Comparison of ENCODE assay signal across 15 cellular contexts in genomic region chr20:63774348-63774735, GRCh38. TPM values are rescaled to one million over a fixed set of nuclear protein-coding genes. Genes with fewer than 3 reads are reported as not detected.
A peak's percentile ranks its signal among the peaks of the same experiment; 100 is the strongest.
DNase-seq lines count a peak whose midpoint lies in the region; ATAC-seq, FAIRE-seq and TF ChIP-seq lines count a peak whose summit lies in the region.
"Had no signal": no experiment of that assay in that cellular context is flagged by ENCODE, and none has a peak within 500 bp of the region (broad histone marks: within the 10 kb centered on the region; RNA-seq: fewer than 3 reads in every experiment).

No MANE protein-coding gene starts in this region.

- WGBS in neuronal stem cell (ENCODE audit: extremely low coverage in 2 of 2, insufficient read length in 2 of 2, insufficient replicate concordance in 1 of 2), 2 donors: no CpG with 5 or more reads among the region's 14 CpGs

- CTCF ChIA-PET in CD8-positive, alpha-beta T cell (lab: Charles Lee): interaction anchor here (0.7 to 2.9 kb wide), 7 partner anchors 8 to 38 kb away, joined by 3 to 18 read pairs (median 6); partner anchors contain the start of gene LIME1

- H3K27me3 ChIP-seq in CD8-positive, alpha-beta T cell (ENCODE audit: insufficient read depth, low read length): no peaks in the 10 kb centered on the region
- H3K27me3 ChIP-seq in neuronal stem cell (ENCODE audit: control insufficient read depth in 3 of 3, insufficient read depth in 3 of 3, low read depth in 1 of 3, low read length in 3 of 3): no peaks in the 10 kb centered on the region
- H3K27me3 ChIP-seq: heart left ventricle had no signal

- no peak overlapping the region for H2BK120ac ChIP-seq in neuronal stem cell (ENCODE audit: low read depth, low read length)

- no peak for TF ChIP-seq CTCF in CD8-positive, alpha-beta T cell (IDR thresholded peaks at IDR 0.05)
- TF ChIP-seq CTCF in endothelial cell (IDR thresholded peaks at IDR 0.05; ENCODE audit: unreplicated experiment) (no peak), natural killer cell (IDR thresholded peaks at IDR 0.05) (no peak)

- no peaks in the 10 kb centered on the region for H3K36me3 ChIP-seq in CD8-positive, alpha-beta T cell (ENCODE audit: insufficient read depth, low read length)
- H3K36me3 ChIP-seq in neuronal stem cell (replicated peaks in 1 of 2; ENCODE audit: control insufficient read depth in 2 of 2, insufficient read depth in 2 of 2, low read length in 2 of 2): peaks cover 0 to 37% of the 10 kb centered on the region in 2 donors

- H3K4ac ChIP-seq in neuronal stem cell (ENCODE audit: low read length): no peak overlapping the region

- ATAC-seq in CD8-positive, alpha-beta T cell: no peak
- ATAC-seq in natural killer cell: no peak
- ATAC-seq: activated naive CD4-positive, alpha-beta T cell treated with anti-CD3 and anti-CD28 coated beads, Interleukin-2, amount 50 U/mL, for 72 hours; stimulated activated naive CD8-positive, alpha-beta T cell treated with anti-CD3 and anti-CD28 coated beads, Interleukin-15, Interleukin-2, amounts not matched to agents 100 U/mL and 50 U/mL, for 24 hours had no signal

- H3K4me1 ChIP-seq in CD8-positive, alpha-beta T cell (ENCODE audit: insufficient read depth, low read length): peaks cover 4% of the 10 kb centered on the region
- peaks cover 8 to 10% of the 10 kb centered on the region in 2 donors for H3K4me1 ChIP-seq in neuronal stem cell (ENCODE audit: control insufficient read depth in 2 of 2, insufficient read depth in 1 of 2, low read depth in 1 of 2, low read length in 2 of 2)

- no peak overlapping the region for H3K9ac ChIP-seq in neuronal stem cell (ENCODE audit: low read depth, low read length, poor library complexity)

- H2AK5ac ChIP-seq in neuronal stem cell (ENCODE audit: low read depth, low read length): no peak overlapping the region

- intact Hi-C loops in CD8-positive, alpha-beta T cell (cut with DNase I, micrococcal nuclease): no loop called here
- intact Hi-C loops in natural killer cell (cut with micrococcal nuclease): no loop called here

- DNase-seq in CD8-positive, alpha-beta T cell: no peak
- no peak for DNase-seq in HTR-8/SVneo (ENCODE audit: insufficient read length, low spot score)
- peak; percentile 31 for DNase-seq in endothelial cell (ENCODE audit: low spot score)
- DNase-seq in neuronal stem cell (ENCODE audit: low spot score): no peak
- no peak for DNase-seq in natural killer cell
- no peak for DNase-seq in activated naive CD4-positive, alpha-beta T cell treated with Interleukin-2 at 50 U/mL for 16 hours
- no peak for DNase-seq in AG08395 (ENCODE audit: low spot score)
- DNase-seq: activated CD4-positive, alpha-beta T cell treated with anti-CD3 and anti-CD28 coated beads, Interleukin-2, amount 50 U/mL, for 4 hours; central memory CD4-positive, alpha-beta T cell; occipital lobe had no signal

- peaks cover 12% of the 10 kb centered on the region for H3K79me1 ChIP-seq in neuronal stem cell (ENCODE audit: low read depth, low read length)

- no peaks in the 10 kb centered on the region for H3K9me3 ChIP-seq in CD8-positive, alpha-beta T cell (ENCODE audit: low read length)
- H3K9me3 ChIP-seq in neuronal stem cell (replicated peaks in 1 of 2; ENCODE audit: control insufficient read depth in 2 of 2, insufficient read depth in 1 of 2, low read depth in 1 of 2, low read length in 2 of 2): no peaks in the 10 kb centered on the region
- H3K9me3 ChIP-seq: heart left ventricle had no signal

- H3K23ac ChIP-seq in neuronal stem cell (ENCODE audit: low read depth, low read length, poor library complexity): no peak overlapping the region

- POLR2A ChIA-PET in CD8-positive, alpha-beta T cell (lab: Charles Lee): no interaction called here

- H3K4me3 ChIP-seq in CD8-positive, alpha-beta T cell (ENCODE audit: low read depth, low read length): no peak overlapping the region
- H3K4me3 ChIP-seq in neuronal stem cell (ENCODE audit: low read length in 2 of 2): no peak overlapping the region
- H3K4me3 ChIP-seq: K562 had no signal

- no peaks in the 10 kb centered on the region for H3K36me3 Mint-ChIP-seq in CD8-positive, alpha-beta T cell
- H3K36me3 Mint-ChIP-seq in endothelial cell (ENCODE audit: low read depth, unreplicated experiment): peaks cover 16% of the 10 kb centered on the region
- H3K36me3 Mint-ChIP-seq in natural killer cell: no peaks in the 10 kb centered on the region
- H3K36me3 Mint-ChIP-seq: activated naive CD4-positive, alpha-beta T cell treated with anti-CD3 and anti-CD28 coated beads, Interleukin-2, amount 50 U/mL, for 72 hours; memory B cell had no signal

- no peak overlapping the region for H4K91ac ChIP-seq in neuronal stem cell (ENCODE audit: low read depth, low read length, poor library complexity)

- no peak overlapping the region for H4K8ac ChIP-seq in neuronal stem cell (ENCODE audit: low read depth, low read length)

- no peak overlapping the region for H3K14ac ChIP-seq in neuronal stem cell (ENCODE audit: low read length)

- H3K18ac ChIP-seq in neuronal stem cell (ENCODE audit: low read length): peak overlapping the region; percentile 28

- no peak overlapping the region for H3K4me2 ChIP-seq in neuronal stem cell (ENCODE audit: insufficient read depth, low read length, poor library complexity, severe bottlenecking)

- H3K9me3 Mint-ChIP-seq in CD8-positive, alpha-beta T cell: no peaks in the 10 kb centered on the region
- no peaks in the 10 kb centered on the region for H3K9me3 Mint-ChIP-seq in endothelial cell (ENCODE audit: unreplicated experiment)
- no peaks in the 10 kb centered on the region for H3K9me3 Mint-ChIP-seq in natural killer cell
- H3K9me3 Mint-ChIP-seq: activated naive CD4-positive, alpha-beta T cell treated with anti-CD3 and anti-CD28 coated beads, Interleukin-2, amount 50 U/mL, for 72 hours; memory B cell had no signal

- H3K27ac Mint-ChIP-seq in CD8-positive, alpha-beta T cell: peak overlapping the region; percentile 45
- H3K27ac Mint-ChIP-seq in endothelial cell (ENCODE audit: unreplicated experiment) (peak overlapping the region; percentile 39), natural killer cell (no peak overlapping the region)
- H3K27ac Mint-ChIP-seq: activated naive CD4-positive, alpha-beta T cell treated with anti-CD3 and anti-CD28 coated beads, Interleukin-2, amount 50 U/mL, for 72 hours; memory B cell had no signal

- H2AFZ ChIP-seq in neuronal stem cell (ENCODE audit: low read length): no peak overlapping the region

- H2BK5ac ChIP-seq in neuronal stem cell (ENCODE audit: low read length): no peak overlapping the region

- H2BK15ac ChIP-seq in neuronal stem cell (ENCODE audit: low read length): no peak overlapping the region

- no peak overlapping the region for H2BK12ac ChIP-seq in neuronal stem cell (ENCODE audit: low read length)

- FAIRE-seq in HTR-8/SVneo (lab: Jason Lieb, UNC): peak; percentile 28
- FAIRE-seq: K562 had no signal

- H3K4me3 Mint-ChIP-seq in CD8-positive, alpha-beta T cell: no peak overlapping the region
- H3K4me3 Mint-ChIP-seq in endothelial cell (ENCODE audit: unreplicated experiment) (peak overlapping the region; percentile 68), natural killer cell (no peak overlapping the region)
- H3K4me3 Mint-ChIP-seq: memory B cell had no signal

- peaks cover 4% of the 10 kb centered on the region for H3K4me1 Mint-ChIP-seq in CD8-positive, alpha-beta T cell (ENCODE audit: low read depth)
- H3K4me1 Mint-ChIP-seq in endothelial cell (ENCODE audit: unreplicated experiment): peaks cover 9% of the 10 kb centered on the region
- no peaks in the 10 kb centered on the region for H3K4me1 Mint-ChIP-seq in natural killer cell

- no peaks in the 10 kb centered on the region for H3K27me3 Mint-ChIP-seq in CD8-positive, alpha-beta T cell (ENCODE audit: low read depth)
- peaks cover 11% of the 10 kb centered on the region for H3K27me3 Mint-ChIP-seq in endothelial cell (ENCODE audit: unreplicated experiment)
- no peaks in the 10 kb centered on the region for H3K27me3 Mint-ChIP-seq in natural killer cell (ENCODE audit: low read depth in 2 of 2)

- no peak overlapping the region for H3K27ac ChIP-seq in CD8-positive, alpha-beta T cell (ENCODE audit: low read depth, low read length)
- H3K27ac ChIP-seq in neuronal stem cell (replicated peaks; ENCODE audit: low read length): no peak overlapping the region
- H3K27ac ChIP-seq: heart left ventricle had no signal

RNA-seq across cellular contexts. Expression of gene SLC2A4RG, which starts 34.8 kb away (rescaled TPM):
- total RNA-seq in CD8-positive, alpha-beta T cell: 10 to 100 TPM; 79.3 to 90.0 TPM
- total RNA-seq in endothelial cell (ENCODE audit: unreplicated experiment): 69.6 TPM
- 43.6 TPM for polyA plus RNA-seq in neuronal stem cell (2013, experiment 1 of 2)
- 43.1 TPM for polyA plus RNA-seq in neuronal stem cell (2013, experiment 2 of 2)
- total RNA-seq in natural killer cell: 100 to 1,000 TPM in 1 of 3 donors, 10 to 100 TPM in 2; 90.4 to 100 (median 95.5) TPM

RNA-seq across cellular contexts. Expression of gene LIME1, which starts 37.9 kb away (rescaled TPM):
- total RNA-seq in CD8-positive, alpha-beta T cell: 100 to 1,000 TPM; 118 to 123 TPM
- total RNA-seq in endothelial cell (ENCODE audit: unreplicated experiment) (8.1 TPM), natural killer cell (10 to 100 TPM; 86.5 to 94.4 (median 91.7) TPM)
- 3.2 TPM for polyA plus RNA-seq in neuronal stem cell (2013, experiment 1 of 2)
- 2.9 TPM for polyA plus RNA-seq in neuronal stem cell (2013, experiment 2 of 2)

RNA-seq across cellular contexts. Expression of gene ZBTB46, which starts 56.7 kb away (rescaled TPM):
- total RNA-seq in CD8-positive, alpha-beta T cell: not detected
- 42.1 TPM for total RNA-seq in endothelial cell (ENCODE audit: unreplicated experiment)
- 8.2 TPM for polyA plus RNA-seq in neuronal stem cell (2013, experiment 1 of 2)
- polyA plus RNA-seq in neuronal stem cell (2013, experiment 2 of 2): 8.6 TPM
- 1 to 10 TPM; 1.1 TPM for total RNA-seq in natural killer cell

Comparison
In these comparisons a context has a peak if more than half of its experiments do, and no peak if none do; other contexts are left out.
1. H3K27ac Mint-ChIP-seq: peak in CD8-positive, alpha-beta T cell (single experiment) and endothelial cell (single experiment); none in natural killer cell (0 of 2).
2. RNA of gene ZBTB46, which starts 56.7 kb away (total RNA-seq): 42.1 TPM in endothelial cell (single experiment); 1.1 TPM in natural killer cell and not detected in CD8-positive, alpha-beta T cell; every median in the first group is over 10 times any median in the second.